ENCODE assay signal across 1 cellular context in the genomic region with DNA sequence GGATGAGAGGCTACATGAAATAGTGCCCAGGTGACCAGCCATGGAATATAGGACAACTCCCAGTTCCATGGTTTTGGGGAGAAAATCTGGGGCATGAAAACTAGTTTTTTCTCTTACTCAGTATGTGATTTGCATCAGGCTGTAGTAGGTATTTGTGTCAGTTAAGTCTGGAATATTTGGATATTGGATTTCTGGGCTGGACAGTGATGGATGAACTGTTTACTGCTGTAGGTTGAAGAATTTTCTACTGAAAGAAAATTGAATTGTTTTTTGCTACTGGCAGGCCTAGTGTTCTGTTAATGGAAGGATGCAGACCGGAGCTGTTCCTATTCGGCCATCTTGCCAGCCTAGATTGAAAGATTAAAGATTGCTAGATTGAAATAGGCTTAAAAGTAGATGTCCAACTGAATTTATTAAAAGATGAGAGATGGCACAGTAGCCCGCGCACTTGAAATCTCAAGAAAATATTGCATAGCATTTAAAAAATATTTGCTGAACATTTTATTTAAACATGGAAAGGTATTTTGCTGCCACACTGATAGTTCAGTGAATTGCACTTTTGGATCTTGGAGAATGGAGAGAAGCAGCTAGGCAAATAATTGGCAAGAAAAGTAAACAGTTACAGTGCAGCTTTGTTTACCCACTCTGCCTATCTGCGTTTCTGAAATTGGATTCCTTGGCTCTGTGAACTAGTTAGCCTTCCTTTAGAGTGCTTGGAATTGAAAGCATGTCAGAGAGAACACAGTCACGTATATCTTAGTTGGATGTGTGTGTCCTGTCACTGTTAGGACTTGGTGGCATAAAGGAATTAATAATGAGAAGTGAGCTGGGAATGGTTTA.
A peak's percentile ranks its signal among the peaks of the same experiment; 100 is the strongest.
TF ChIP-seq lines count a peak whose summit lies in the region.

No MANE protein-coding gene starts in this region.

TF ChIP-seq in HepG2, 621 proteins besides CTCF, POLR2A, EP300 and RAD21 (continued from another document and continues in another):
- TF ChIP-seq, protein P1, sequence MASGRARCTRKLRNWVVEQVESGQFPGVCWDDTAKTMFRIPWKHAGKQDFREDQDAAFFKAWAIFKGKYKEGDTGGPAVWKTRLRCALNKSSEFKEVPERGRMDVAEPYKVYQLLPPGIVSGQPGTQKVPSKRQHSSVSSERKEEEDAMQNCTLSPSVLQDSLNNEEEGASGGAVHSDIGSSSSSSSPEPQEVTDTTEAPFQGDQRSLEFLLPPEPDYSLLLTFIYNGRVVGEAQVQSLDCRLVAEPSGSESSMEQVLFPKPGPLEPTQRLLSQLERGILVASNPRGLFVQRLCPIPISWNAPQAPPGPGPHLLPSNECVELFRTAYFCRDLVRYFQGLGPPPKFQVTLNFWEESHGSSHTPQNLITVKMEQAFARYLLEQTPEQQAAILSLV (CRISPR knock-in tag; IDR thresholded peaks at IDR 0.05; ENCODE audit: borderline replicate concordance), result no peak
- TF ChIP-seq TEAD3 (CRISPR knock-in tag; optimal IDR thresholded peaks at IDR 0.05; ENCODE audit: borderline replicate concordance), result peak; percentile 99
- TF ChIP-seq ZNF792 (CRISPR knock-in tag; IDR thresholded peaks at IDR 0.05), result peak; percentile 93
- peak; percentile 20; the same call in 1 of the 2 replicates for TF ChIP-seq SMARCE1 (IDR thresholded peaks at IDR 0.05; ENCODE audit: borderline replicate concordance)
- TF ChIP-seq FOXP1 (IDR thresholded peaks at IDR 0.05), result peak; percentile 94
- peak; percentile 97 for TF ChIP-seq FOXP1 (CRISPR knock-in tag; IDR thresholded peaks at IDR 0.05)
- peak; percentile 71; the same call in 1 of the 2 replicates for TF ChIP-seq ZNF317 (CRISPR knock-in tag; IDR thresholded peaks at IDR 0.05)
- TF ChIP-seq SNRNP70 (IDR thresholded peaks at IDR 0.05; ENCODE audit: low read depth, low read length), result no peak
- TF ChIP-seq ZNF253 (CRISPR knock-in tag; IDR thresholded peaks at IDR 0.05; ENCODE audit: borderline replicate concordance), result no peak
- TF ChIP-seq JUN (CRISPR knock-in tag; IDR thresholded peaks at IDR 0.05), result peak; percentile 54; the same call in 1 of the 2 replicates
- TF ChIP-seq TCF12 (IDR thresholded peaks at IDR 0.05), result no peak
- peak; percentile 68 for TF ChIP-seq TCF12 (CRISPR knock-in tag; IDR thresholded peaks at IDR 0.05)
- no peak for TF ChIP-seq XBP1 (CRISPR knock-in tag; IDR thresholded peaks at IDR 0.05)
- TF ChIP-seq, protein P2, sequence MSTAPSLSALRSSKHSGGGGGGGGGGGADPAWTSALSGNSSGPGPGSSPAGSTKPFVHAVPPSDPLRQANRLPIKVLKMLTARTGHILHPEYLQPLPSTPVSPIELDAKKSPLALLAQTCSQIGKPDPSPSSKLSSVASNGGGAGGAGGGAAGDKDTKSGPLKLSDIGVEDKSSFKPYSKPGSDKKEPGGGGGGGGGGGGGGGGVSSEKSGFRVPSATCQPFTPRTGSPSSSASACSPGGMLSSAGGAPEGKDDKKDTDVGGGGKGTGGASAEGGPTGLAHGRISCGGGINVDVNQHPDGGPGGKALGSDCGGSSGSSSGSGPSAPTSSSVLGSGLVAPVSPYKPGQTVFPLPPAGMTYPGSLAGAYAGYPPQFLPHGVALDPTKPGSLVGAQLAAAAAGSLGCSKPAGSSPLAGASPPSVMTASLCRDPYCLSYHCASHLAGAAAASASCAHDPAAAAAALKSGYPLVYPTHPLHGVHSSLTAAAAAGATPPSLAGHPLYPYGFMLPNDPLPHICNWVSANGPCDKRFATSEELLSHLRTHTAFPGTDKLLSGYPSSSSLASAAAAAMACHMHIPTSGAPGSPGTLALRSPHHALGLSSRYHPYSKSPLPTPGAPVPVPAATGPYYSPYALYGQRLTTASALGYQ (CRISPR knock-in tag; IDR thresholded peaks at IDR 0.05), result peak; percentile 95
- no peak for TF ChIP-seq PHF8 (CRISPR knock-in tag; IDR thresholded peaks at IDR 0.05)
- TF ChIP-seq CENPT (CRISPR knock-in tag; IDR thresholded peaks at IDR 0.05; ENCODE audit: low read depth), result no peak
- TF ChIP-seq ZNF207 (IDR thresholded peaks at IDR 0.05; ENCODE audit: borderline replicate concordance), result no peak
- TF ChIP-seq MEIS1 (CRISPR knock-in tag; IDR thresholded peaks at IDR 0.05; ENCODE audit: borderline replicate concordance), result no peak
- TF ChIP-seq SIN3A (IDR thresholded peaks at IDR 0.05; ENCODE audit: borderline replicate concordance, low read depth, low read length), result no peak
- TF ChIP-seq ZNF333 (CRISPR knock-in tag; IDR thresholded peaks at IDR 0.05; ENCODE audit: borderline replicate concordance), result no peak
- TF ChIP-seq YEATS4 (CRISPR knock-in tag; IDR thresholded peaks at IDR 0.05; ENCODE audit: borderline replicate concordance), result peak; percentile 54; the same call in 1 of the 2 replicates
- peak; percentile 76; the same call in 1 of the 2 replicates for TF ChIP-seq ZNF136 (CRISPR knock-in tag; IDR thresholded peaks at IDR 0.05; ENCODE audit: low read depth)
- TF ChIP-seq, protein P3, sequence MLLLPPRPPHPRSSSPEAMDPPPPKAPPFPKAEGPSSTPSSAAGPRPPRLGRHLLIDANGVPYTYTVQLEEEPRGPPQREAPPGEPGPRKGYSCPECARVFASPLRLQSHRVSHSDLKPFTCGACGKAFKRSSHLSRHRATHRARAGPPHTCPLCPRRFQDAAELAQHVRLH (CRISPR knock-in tag; IDR thresholded peaks at IDR 0.05; ENCODE audit: borderline replicate concordance, low read depth), result peak; percentile 80; the same call in 1 of the 2 replicates
- peak; percentile 91 for TF ChIP-seq HMG20B (CRISPR knock-in tag; conservative IDR thresholded peaks at IDR 0.05)
- TF ChIP-seq, protein P4, sequence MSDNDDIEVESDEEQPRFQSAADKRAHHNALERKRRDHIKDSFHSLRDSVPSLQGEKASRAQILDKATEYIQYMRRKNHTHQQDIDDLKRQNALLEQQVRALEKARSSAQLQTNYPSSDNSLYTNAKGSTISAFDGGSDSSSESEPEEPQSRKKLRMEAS (IDR thresholded peaks at IDR 0.05), result peak; percentile 71
- no peak for TF ChIP-seq RELA (CRISPR knock-in tag; IDR thresholded peaks at IDR 0.05)
- TF ChIP-seq ARNTL (CRISPR knock-in tag; IDR thresholded peaks at IDR 0.05), result peak; percentile 53; the same call in 1 of the 2 replicates
- TF ChIP-seq ZNF772 (CRISPR knock-in tag; IDR thresholded peaks at IDR 0.05), result 0 out of 2 replicates have a peak, but pooled peaks have one; percentile 34
- TF ChIP-seq, protein P5, sequence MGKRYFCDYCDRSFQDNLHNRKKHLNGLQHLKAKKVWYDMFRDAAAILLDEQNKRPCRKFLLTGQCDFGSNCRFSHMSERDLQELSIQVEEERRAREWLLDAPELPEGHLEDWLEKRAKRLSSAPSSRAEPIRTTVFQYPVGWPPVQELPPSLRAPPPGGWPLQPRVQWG (CRISPR knock-in tag; IDR thresholded peaks at IDR 0.05; ENCODE audit: borderline replicate concordance, low read depth), result no peak
- no peak for TF ChIP-seq PAWR (CRISPR knock-in tag; IDR thresholded peaks at IDR 0.05; ENCODE audit: borderline replicate concordance)
- TF ChIP-seq, protein P6, sequence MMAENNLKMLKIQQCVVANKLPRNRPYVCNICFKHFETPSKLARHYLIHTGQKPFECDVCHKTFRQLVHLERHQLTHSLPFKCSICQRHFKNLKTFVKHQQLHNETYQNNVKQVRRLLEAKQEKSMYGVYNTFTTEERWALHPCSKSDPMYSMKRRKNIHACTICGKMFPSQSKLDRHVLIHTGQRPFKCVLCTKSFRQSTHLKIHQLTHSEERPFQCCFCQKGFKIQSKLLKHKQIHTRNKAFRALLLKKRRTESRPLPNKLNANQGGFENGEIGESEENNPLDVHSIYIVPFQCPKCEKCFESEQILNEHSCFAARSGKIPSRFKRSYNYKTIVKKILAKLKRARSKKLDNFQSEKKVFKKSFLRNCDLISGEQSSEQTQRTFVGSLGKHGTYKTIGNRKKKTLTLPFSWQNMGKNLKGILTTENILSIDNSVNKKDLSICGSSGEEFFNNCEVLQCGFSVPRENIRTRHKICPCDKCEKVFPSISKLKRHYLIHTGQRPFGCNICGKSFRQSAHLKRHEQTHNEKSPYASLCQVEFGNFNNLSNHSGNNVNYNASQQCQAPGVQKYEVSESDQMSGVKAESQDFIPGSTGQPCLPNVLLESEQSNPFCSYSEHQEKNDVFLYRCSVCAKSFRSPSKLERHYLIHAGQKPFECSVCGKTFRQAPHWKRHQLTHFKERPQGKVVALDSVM (CRISPR knock-in tag; IDR thresholded peaks at IDR 0.05), result 0 out of 2 replicates have a peak, but pooled peaks have one; percentile 16
- peak; percentile 86; the same call in 1 of the 2 replicates for TF ChIP-seq KLF11 (CRISPR knock-in tag; IDR thresholded peaks at IDR 0.05)
- TF ChIP-seq, protein P7, sequence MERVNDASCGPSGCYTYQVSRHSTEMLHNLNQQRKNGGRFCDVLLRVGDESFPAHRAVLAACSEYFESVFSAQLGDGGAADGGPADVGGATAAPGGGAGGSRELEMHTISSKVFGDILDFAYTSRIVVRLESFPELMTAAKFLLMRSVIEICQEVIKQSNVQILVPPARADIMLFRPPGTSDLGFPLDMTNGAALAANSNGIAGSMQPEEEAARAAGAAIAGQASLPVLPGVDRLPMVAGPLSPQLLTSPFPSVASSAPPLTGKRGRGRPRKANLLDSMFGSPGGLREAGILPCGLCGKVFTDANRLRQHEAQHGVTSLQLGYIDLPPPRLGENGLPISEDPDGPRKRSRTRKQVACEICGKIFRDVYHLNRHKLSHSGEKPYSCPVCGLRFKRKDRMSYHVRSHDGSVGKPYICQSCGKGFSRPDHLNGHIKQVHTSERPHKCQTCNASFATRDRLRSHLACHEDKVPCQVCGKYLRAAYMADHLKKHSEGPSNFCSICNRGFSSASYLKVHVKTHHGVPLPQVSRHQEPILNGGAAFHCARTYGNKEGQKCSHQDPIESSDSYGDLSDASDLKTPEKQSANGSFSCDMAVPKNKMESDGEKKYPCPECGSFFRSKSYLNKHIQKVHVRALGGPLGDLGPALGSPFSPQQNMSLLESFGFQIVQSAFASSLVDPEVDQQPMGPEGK (CRISPR knock-in tag; IDR thresholded peaks at IDR 0.05), result peak; percentile 66
- peak; percentile 93 for TF ChIP-seq ASH2L (IDR thresholded peaks at IDR 0.05; ENCODE audit: insufficient read length, low read depth, low read length)
- no peak for TF ChIP-seq NCOA1 (CRISPR knock-in tag; IDR thresholded peaks at IDR 0.05)
- peak; percentile 43 for TF ChIP-seq JARID2 (CRISPR knock-in tag; IDR thresholded peaks at IDR 0.05; ENCODE audit: insufficient replicate concordance)
- TF ChIP-seq, protein P8, sequence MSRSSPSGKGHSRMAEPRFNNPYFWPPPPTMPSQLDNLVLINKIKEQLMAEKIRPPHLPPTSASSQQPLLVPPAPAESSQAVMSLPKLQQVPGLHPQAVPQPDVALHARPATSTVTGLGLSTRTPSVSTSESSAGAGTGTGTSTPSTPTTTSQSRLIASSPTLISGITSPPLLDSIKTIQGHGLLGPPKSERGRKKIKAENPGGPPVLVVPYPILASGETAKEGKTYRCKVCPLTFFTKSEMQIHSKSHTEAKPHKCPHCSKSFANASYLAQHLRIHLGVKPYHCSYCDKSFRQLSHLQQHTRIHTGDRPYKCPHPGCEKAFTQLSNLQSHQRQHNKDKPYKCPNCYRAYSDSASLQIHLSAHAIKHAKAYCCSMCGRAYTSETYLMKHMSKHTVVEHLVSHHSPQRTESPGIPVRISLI (CRISPR knock-in tag; IDR thresholded peaks at IDR 0.05; ENCODE audit: borderline replicate concordance), result peak; percentile 28; the same call in 1 of the 2 replicates
- peak; percentile 55; the same call in 1 of the 2 replicates for TF ChIP-seq NCOR1 (IDR thresholded peaks at IDR 0.05; ENCODE audit: borderline replicate concordance, low read length)
- TF ChIP-seq, protein P9, sequence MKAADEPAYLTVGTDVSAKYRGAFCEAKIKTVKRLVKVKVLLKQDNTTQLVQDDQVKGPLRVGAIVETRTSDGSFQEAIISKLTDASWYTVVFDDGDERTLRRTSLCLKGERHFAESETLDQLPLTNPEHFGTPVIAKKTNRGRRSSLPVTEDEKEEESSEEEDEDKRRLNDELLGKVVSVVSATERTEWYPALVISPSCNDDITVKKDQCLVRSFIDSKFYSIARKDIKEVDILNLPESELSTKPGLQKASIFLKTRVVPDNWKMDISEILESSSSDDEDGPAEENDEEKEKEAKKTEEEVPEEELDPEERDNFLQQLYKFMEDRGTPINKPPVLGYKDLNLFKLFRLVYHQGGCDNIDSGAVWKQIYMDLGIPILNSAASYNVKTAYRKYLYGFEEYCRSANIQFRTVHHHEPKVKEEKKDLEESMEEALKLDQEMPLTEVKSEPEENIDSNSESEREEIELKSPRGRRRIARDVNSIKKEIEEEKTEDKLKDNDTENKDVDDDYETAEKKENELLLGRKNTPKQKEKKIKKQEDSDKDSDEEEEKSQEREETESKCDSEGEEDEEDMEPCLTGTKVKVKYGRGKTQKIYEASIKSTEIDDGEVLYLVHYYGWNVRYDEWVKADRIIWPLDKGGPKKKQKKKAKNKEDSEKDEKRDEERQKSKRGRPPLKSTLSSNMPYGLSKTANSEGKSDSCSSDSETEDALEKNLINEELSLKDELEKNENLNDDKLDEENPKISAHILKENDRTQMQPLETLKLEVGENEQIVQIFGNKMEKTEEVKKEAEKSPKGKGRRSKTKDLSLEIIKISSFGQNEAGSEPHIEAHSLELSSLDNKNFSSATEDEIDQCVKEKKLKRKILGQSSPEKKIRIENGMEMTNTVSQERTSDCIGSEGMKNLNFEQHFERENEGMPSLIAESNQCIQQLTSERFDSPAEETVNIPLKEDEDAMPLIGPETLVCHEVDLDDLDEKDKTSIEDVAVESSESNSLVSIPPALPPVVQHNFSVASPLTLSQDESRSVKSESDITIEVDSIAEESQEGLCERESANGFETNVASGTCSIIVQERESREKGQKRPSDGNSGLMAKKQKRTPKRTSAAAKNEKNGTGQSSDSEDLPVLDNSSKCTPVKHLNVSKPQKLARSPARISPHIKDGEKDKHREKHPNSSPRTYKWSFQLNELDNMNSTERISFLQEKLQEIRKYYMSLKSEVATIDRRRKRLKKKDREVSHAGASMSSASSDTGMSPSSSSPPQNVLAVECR (CRISPR knock-in tag; IDR thresholded peaks at IDR 0.05; ENCODE audit: borderline replicate concordance), result peak; percentile 71; the same call in 1 of the 2 replicates
- TF ChIP-seq HNF4G (IDR thresholded peaks at IDR 0.05; ENCODE audit: borderline replicate concordance, low read depth, low read length), result peak; percentile 74; the same call in 1 of the 2 replicates
- TF ChIP-seq HNF4G (CRISPR knock-in tag; IDR thresholded peaks at IDR 0.05; ENCODE audit: borderline replicate concordance, low read depth), result no peak
- peak; percentile 98 for TF ChIP-seq ISL2 (CRISPR knock-in tag; IDR thresholded peaks at IDR 0.05)
- TF ChIP-seq RFXAP (CRISPR knock-in tag; IDR thresholded peaks at IDR 0.05; ENCODE audit: borderline replicate concordance), result peak; percentile 58; the same call in 1 of the 2 replicates
- TF ChIP-seq, protein P10, sequence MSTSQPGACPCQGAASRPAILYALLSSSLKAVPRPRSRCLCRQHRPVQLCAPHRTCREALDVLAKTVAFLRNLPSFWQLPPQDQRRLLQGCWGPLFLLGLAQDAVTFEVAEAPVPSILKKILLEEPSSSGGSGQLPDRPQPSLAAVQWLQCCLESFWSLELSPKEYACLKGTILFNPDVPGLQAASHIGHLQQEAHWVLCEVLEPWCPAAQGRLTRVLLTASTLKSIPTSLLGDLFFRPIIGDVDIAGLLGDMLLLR (CRISPR knock-in tag; IDR thresholded peaks at IDR 0.05), result no peak
- TF ChIP-seq, protein P11, sequence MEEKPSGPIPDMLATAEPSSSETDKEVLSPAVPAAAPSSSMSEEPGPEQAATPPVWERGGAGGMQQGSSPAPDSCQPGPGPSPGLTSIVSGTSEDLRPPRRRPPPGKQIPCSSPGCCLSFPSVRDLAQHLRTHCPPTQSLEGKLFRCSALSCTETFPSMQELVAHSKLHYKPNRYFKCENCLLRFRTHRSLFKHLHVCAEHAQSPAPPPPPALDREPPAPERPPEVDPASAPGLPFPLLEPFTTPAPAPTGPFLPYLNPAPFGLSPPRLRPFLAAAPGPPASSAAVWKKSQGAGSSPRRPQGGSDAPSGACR (CRISPR knock-in tag; IDR thresholded peaks at IDR 0.05), result peak; percentile 91; the same call in 1 of the 2 replicates
- TF ChIP-seq CREB1 (IDR thresholded peaks at IDR 0.05), result no peak; the same call in 1 of the 2 replicates
- peak; percentile 68 for TF ChIP-seq CREB1 (CRISPR knock-in tag; IDR thresholded peaks at IDR 0.05)
